In genomic region chr3:14431928-14432834, GRCh38 we compare ENCODE assay signal across 8 cellular contexts. TPM values are rescaled to one million over a fixed set of nuclear protein-coding genes. Genes with fewer than 3 reads are reported as not detected.
DNase-seq lines count a peak whose midpoint lies in the region; ATAC-seq and TF ChIP-seq lines count a peak whose summit lies in the region.

No MANE protein-coding gene starts in this region.

- in situ Hi-C loops in Panc1 (cut with HindIII; ENCODE audit: low pct_unique_long_range_greater_than_20kb, low sequenced_read_pairs) = no loop called here

- H3K4me3 Mint-ChIP-seq in activated T-cell treated with anti-CD3 and anti-CD28 coated beads, Interleukin-2, amount 50 U/mL, for 72 hours = peak overlapping the region; percentile 57 to 86

- no peaks in the 10 kb centered on the region for H3K27me3 ChIP-seq in Panc1 (ENCODE audit: control insufficient read depth, insufficient read depth, low read length)
- H3K27me3 ChIP-seq in suprapubic skin = no peaks in the 10 kb centered on the region

- no peaks in the 10 kb centered on the region for H3K27me3 Mint-ChIP-seq in activated T-cell treated with anti-CD3 and anti-CD28 coated beads, Interleukin-2, amount 50 U/mL, for 72 hours (ENCODE audit: low read depth)

- H3K4me3 ChIP-seq in Panc1 (ENCODE audit: low read depth in 2 of 2, low read length in 2 of 2) (peak overlapping the region in 1 of 2 experiments; percentile 15; a peak in 1 of 4 replicates), suprapubic skin (no peak overlapping the region)

- BruUV-seq in Panc1 (replicated peaks; lab: Mats Ljungman, UMichigan) = TSS peak; percentile 20

- ATAC-seq in GM19025 (IDR thresholded peaks at IDR 0.05; ENCODE audit: low read depth, unreplicated experiment) = peak; percentile 80
- peak; percentile 70 for ATAC-seq in HG03139 (IDR thresholded peaks at IDR 0.05; ENCODE audit: unreplicated experiment)
- ATAC-seq in Panc1 = peak; percentile 90
- peak; percentile 90 to 91 for ATAC-seq in activated T-cell treated with anti-CD3 and anti-CD28 coated beads, Interleukin-2, amount 50 U/mL, for 72 hours (replicated peaks in 1 of 2)

- peaks cover 80% of the 10 kb centered on the region for H3K4me1 Mint-ChIP-seq in activated T-cell treated with anti-CD3 and anti-CD28 coated beads, Interleukin-2, amount 50 U/mL, for 72 hours (ENCODE audit: low read depth)

- POLR2A ChIA-PET in Panc1 (lab: Charles Lee) = no interaction called here

- TF ChIP-seq EP300 in suprapubic skin (IDR thresholded peaks at IDR 0.05) = no peak

- H3K36me3 ChIP-seq in Panc1 (ENCODE audit: control insufficient read depth, insufficient read depth, low read length) (no peaks in the 10 kb centered on the region), suprapubic skin (peaks cover under 1% of the 10 kb centered on the region)

- no peaks in the 10 kb centered on the region for H3K9me3 Mint-ChIP-seq in activated T-cell treated with anti-CD3 and anti-CD28 coated beads, Interleukin-2, amount 50 U/mL, for 72 hours

- 32% methylated on average over 13 of the region's 14 CpGs for WGBS in suprapubic skin

- peak overlapping the region; percentile 68 for H3K27ac Mint-ChIP-seq in activated T-cell treated with anti-CD3 and anti-CD28 coated beads, Interleukin-2, amount 50 U/mL, for 72 hours

- H3K9me3 ChIP-seq in Panc1 (ENCODE audit: control insufficient read depth, insufficient read depth, low read depth, low read length) (no peaks in the 10 kb centered on the region), suprapubic skin (no peaks in the 10 kb centered on the region)

- CTCF ChIA-PET in Panc1 (lab: Charles Lee) = no interaction called here

- TF ChIP-seq CTCF in Panc1 (IDR thresholded peaks at IDR 0.05) (no peak), suprapubic skin (IDR thresholded peaks at IDR 0.05) (no peak)

- peak overlapping the region; percentile 87 for H3K27ac ChIP-seq in Panc1 (ENCODE audit: low read length)
- peak overlapping the region; percentile 78 for H3K27ac ChIP-seq in suprapubic skin

- intact Hi-C loops in Panc1 (cut with micrococcal nuclease; ENCODE audit: unreplicated experiment) = no loop called here

- DNase-seq in AG08396 (ENCODE audit: low spot score) (peak; percentile 89), Panc1 (ENCODE audit: low read depth, low spot score) (peak; percentile 73), fibroblast of peridontal ligament (ENCODE audit: extremely low read depth) (peak; percentile 38), non-pigmented ciliary epithelial cell (ENCODE audit: low read depth) (peak; percentile 34), suprapubic skin (ENCODE audit: low spot score in 2 of 2) (peak in 1 of 2 donors; percentile 93)
- peak; percentile 94 to 97 for DNase-seq in activated T-cell treated with anti-CD3 and anti-CD28 coated beads, Interleukin-2, amount 50 U/mL, for 72 hours

- TF ChIP-seq POLR2A in suprapubic skin (IDR thresholded peaks at IDR 0.05) = no peak

- H3K4me1 ChIP-seq in Panc1 (ENCODE audit: control insufficient read depth, insufficient read depth, low read length) = peaks cover 87% of the 10 kb centered on the region
- H3K4me1 ChIP-seq in suprapubic skin = peaks cover 85% of the 10 kb centered on the region

- H3K36me3 Mint-ChIP-seq in activated T-cell treated with anti-CD3 and anti-CD28 coated beads, Interleukin-2, amount 50 U/mL, for 72 hours (ENCODE audit: insufficient read depth in 2 of 2) = no peaks in the 10 kb centered on the region

RNA-seq across cellular contexts. Expression of gene SLC6A6, which starts 29.8 kb away (rescaled TPM):
- total RNA-seq in Panc1 (2021; ENCODE audit: unreplicated experiment) = 61.0 TPM
- 53.8 TPM for polyA plus RNA-seq in Panc1 (2012; ENCODE audit: insufficient read length)
- 10 to 100 TPM; 35.4 to 39.2 TPM for total RNA-seq in activated T-cell treated with anti-CD3 and anti-CD28 coated beads, Interleukin-2, amount 50 U/mL, for 72 hours
- total RNA-seq in suprapubic skin = 100 to 1,000 TPM in 2 of 4 donors, 10 to 100 TPM in 2; 85.4 to 149 (median 102) TPM
